ENCODE assay signal across 11 cellular contexts in the genomic region with DNA sequence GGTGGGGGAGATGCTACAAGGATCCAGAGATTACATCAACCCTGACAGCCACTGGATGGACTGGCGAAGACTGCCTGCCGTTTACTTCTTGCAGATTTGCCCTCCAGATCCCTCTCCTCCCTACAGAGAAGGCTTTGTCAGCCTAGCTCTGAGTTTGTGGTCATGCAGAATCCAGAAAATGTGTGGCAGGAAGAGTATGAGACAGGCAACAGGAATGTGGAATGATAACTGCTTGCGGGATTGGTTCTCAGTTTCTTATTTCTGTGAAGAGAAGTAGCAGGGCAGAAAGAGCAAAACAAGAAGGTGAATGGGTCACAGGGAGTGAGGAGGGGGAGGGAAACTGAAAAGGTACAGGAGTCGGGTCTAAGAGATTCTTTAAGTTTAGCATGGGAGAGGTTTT.
A peak's percentile ranks its signal among the peaks of the same experiment; 100 is the strongest.
DNase-seq lines count a peak whose midpoint lies in the region; ATAC-seq and TF ChIP-seq lines count a peak whose summit lies in the region.
"Had no signal": no experiment of that assay in that cellular context is flagged by ENCODE, and none has a peak within 500 bp of the region (broad histone marks: within the 10 kb centered on the region; RNA-seq: fewer than 3 reads in every experiment).

No MANE protein-coding gene starts in this region.

- no peaks in the 10 kb centered on the region for H3K79me2 ChIP-seq in GM23338 (replicated peaks; ENCODE audit: insufficient read depth)

- H3K4me1 ChIP-seq in GM23338 (ENCODE audit: insufficient read depth) = peaks cover 8% of the 10 kb centered on the region; the same call in 1 of the 2 replicates
- H3K4me1 ChIP-seq in skeletal muscle satellite cell (ENCODE audit: control insufficient read depth, insufficient read depth, low read length) = peaks cover 42% of the 10 kb centered on the region

- no peak overlapping the region for H3K4me3 ChIP-seq in GM23338
- H3K4me3 ChIP-seq in skeletal muscle satellite cell (ENCODE audit: low read length) = peak overlapping the region; percentile 10
- H3K4me3 ChIP-seq: K562 had no signal

- H3K27me3 ChIP-seq in GM23338 (ENCODE audit: insufficient read depth) (no peaks in the 10 kb centered on the region), skeletal muscle satellite cell (ENCODE audit: control insufficient read depth, insufficient read depth, low read length) (no peaks in the 10 kb centered on the region)

- DNase-seq in GM23338 (ENCODE audit: low spot score) = no peak
- DNase-seq in SW480 (ENCODE audit: low spot score) = peak; percentile 76
- peak; percentile 50 for DNase-seq in fibroblast of the conjunctiva (ENCODE audit: low read depth)
- no peak for DNase-seq in UCSD-AML1 (lab: John Stamatoyannopoulos, UW; ENCODE audit: unreplicated experiment)
- DNase-seq in activated T-cell treated with anti-CD3 and anti-CD28 coated beads, Interleukin-2, amount 50 U/mL, for 4 hours = no peak
- no peak for DNase-seq in putamen (ENCODE audit: low spot score)
- no peak for DNase-seq in substantia nigra (lab: John Stamatoyannopoulos, UW)
- DNase-seq: left cardiac atrium, NCI-H748 treated with DMSO at 0.1 percent for 48 hours had no signal

- H3K36me3 ChIP-seq in GM23338 (ENCODE audit: insufficient read depth) = no peaks in the 10 kb centered on the region
- H3K36me3 ChIP-seq in skeletal muscle satellite cell (ENCODE audit: insufficient read depth, low read length) = no peaks in the 10 kb centered on the region

- peak overlapping the region; percentile 84 for H2AFZ ChIP-seq in GM23338

- H3K9me2 ChIP-seq in GM23338 (ENCODE audit: insufficient read depth) = 0 out of 2 replicates have a peak, but pooled peaks cover 7% of the 10 kb centered on the region

- H3K4me3 Mint-ChIP-seq in GM23338 = no peak overlapping the region
- no peak overlapping the region for H3K4me3 Mint-ChIP-seq in activated T-cell treated with anti-CD3 and anti-CD28 coated beads, Interleukin-2, amount 50 U/mL, for 4 hours

- no peak for ATAC-seq in GM23338
- no peak for ATAC-seq in activated T-cell treated with anti-CD3 and anti-CD28 coated beads, Interleukin-2, amount 50 U/mL, for 4 hours
- ATAC-seq: K562 had no signal

- H3K9me3 Mint-ChIP-seq in GM23338 = no peaks in the 10 kb centered on the region; the same call in 2 of the 3 replicates
- no peaks in the 10 kb centered on the region for H3K9me3 Mint-ChIP-seq in activated T-cell treated with anti-CD3 and anti-CD28 coated beads, Interleukin-2, amount 50 U/mL, for 4 hours

- no peak overlapping the region for H3K27ac Mint-ChIP-seq in GM23338

- peak overlapping the region; percentile 22 for H3K9ac ChIP-seq in skeletal muscle satellite cell (ENCODE audit: low read depth, low read length)

- no peaks in the 10 kb centered on the region for H4K20me1 ChIP-seq in GM23338 (replicated peaks; ENCODE audit: insufficient read depth)

- no peaks in the 10 kb centered on the region for H3K9me3 ChIP-seq in skeletal muscle satellite cell (replicated peaks; ENCODE audit: low read length)

- no peaks in the 10 kb centered on the region for H3K36me3 Mint-ChIP-seq in GM23338 (ENCODE audit: low read depth)
- H3K36me3 Mint-ChIP-seq in activated T-cell treated with anti-CD3 and anti-CD28 coated beads, Interleukin-2, amount 50 U/mL, for 4 hours (ENCODE audit: insufficient read depth) = no peaks in the 10 kb centered on the region

- no peak for TF ChIP-seq CTCF in GM23338 (conservative IDR thresholded peaks at IDR 0.05; ENCODE audit: low read depth in 2 of 2)

- H3K27me3 Mint-ChIP-seq in GM23338 (ENCODE audit: insufficient read depth, low read depth, poor library complexity) = peaks cover 8% of the 10 kb centered on the region
- H3K27me3 Mint-ChIP-seq in activated T-cell treated with anti-CD3 and anti-CD28 coated beads, Interleukin-2, amount 50 U/mL, for 4 hours (ENCODE audit: low read depth) = no peaks in the 10 kb centered on the region

- H3K4me1 Mint-ChIP-seq in GM23338 = peaks cover 17% of the 10 kb centered on the region
- H3K4me1 Mint-ChIP-seq in activated T-cell treated with anti-CD3 and anti-CD28 coated beads, Interleukin-2, amount 50 U/mL, for 4 hours (ENCODE audit: low read depth) = no peaks in the 10 kb centered on the region

- H3K4me2 ChIP-seq in GM23338 (no peak overlapping the region), skeletal muscle satellite cell (ENCODE audit: low read length) (peak overlapping the region; percentile 57)

- no peaks in the 10 kb centered on the region for H3F3A ChIP-seq in GM23338 (replicated peaks; ENCODE audit: low read depth)

- H3K27ac ChIP-seq in GM23338 (ENCODE audit: low read depth) (no peak overlapping the region), substantia nigra (ENCODE audit: low read depth, low read length, poor library complexity, severe bottlenecking) (no peak overlapping the region)

TF ChIP-seq in GM23338, 12 proteins besides CTCF, POLR2A, EP300 and RAD21:
- no peak for TF ChIP-seq EZH2 (IDR thresholded peaks at IDR 0.05; ENCODE audit: low read depth, unreplicated experiment)
- TF ChIP-seq NANOG (IDR thresholded peaks at IDR 0.05; ENCODE audit: borderline replicate concordance) = no peak
- no peak for TF ChIP-seq JUNB (IDR thresholded peaks at IDR 0.05; ENCODE audit: unreplicated experiment)
- no peak for TF ChIP-seq EZH2phosphoT487 (IDR thresholded peaks at IDR 0.05; ENCODE audit: unreplicated experiment)
- no peak for TF ChIP-seq POLR2AphosphoS5 (IDR thresholded peaks at IDR 0.05; ENCODE audit: low read depth)

Comparison
In these comparisons a context has a peak if more than half of its experiments do, and no peak if none do; other contexts are left out.
1. DNase-seq: peak in SW480 (single experiment) and fibroblast of the conjunctiva (single experiment); none in GM23338 (single experiment), UCSD-AML1 (single experiment), activated T-cell treated with anti-CD3 and anti-CD28 coated beads, Interleukin-2, amount 50 U/mL, for 4 hours (single experiment), putamen (single experiment) and substantia nigra (0 of 49).